1 cellular context compared by ENCODE assay signal in genomic region chr18:9897787-9898291, GRCh38.
A peak's percentile ranks its signal among the peaks of the same experiment; 100 is the strongest.
TF ChIP-seq lines count a peak whose summit lies in the region.
"Not testable (repeated sequence)": the region's sequence is repeated elsewhere in the genome, so short reads cannot be mapped to it uniquely, and the experiment has no call there.

No MANE protein-coding gene starts in this region.

TF ChIP-seq in K562, 482 proteins besides CTCF, POLR2A, EP300 and RAD21:
- TF ChIP-seq PYGO2 (tag; IDR thresholded peaks at IDR 0.05) (0 out of 2 replicates have a peak, but pooled peaks have one; percentile 25), CXXC5 (CRISPR knock-in tag; IDR thresholded peaks at IDR 0.05) (0 out of 2 replicates have a peak, but pooled peaks have one; percentile 34), MTF1 (CRISPR knock-in tag; IDR thresholded peaks at IDR 0.05; ENCODE audit: borderline replicate concordance) (0 out of 2 replicates have a peak, but pooled peaks have one; percentile 55), ZNF311 (CRISPR knock-in tag; IDR thresholded peaks at IDR 0.05) (0 out of 2 replicates have a peak, but pooled peaks have one; percentile 47), NR4A1 (tag; IDR thresholded peaks at IDR 0.05) (peak; percentile 72; the same call in 1 of the 2 replicates), VEZF1 (CRISPR knock-in tag; IDR thresholded peaks at IDR 0.05) (0 out of 2 replicates have a peak, but pooled peaks have one; percentile 27), E2F4 (CRISPR knock-in tag; IDR thresholded peaks at IDR 0.05; ENCODE audit: low read depth) (0 out of 2 replicates have a peak, but pooled peaks have one; percentile 54), SMAD4 (CRISPR knock-in tag; conservative IDR thresholded peaks at IDR 0.05) (0 out of 2 replicates have a peak, but pooled peaks have one; percentile 30), PHB (CRISPR knock-in tag; IDR thresholded peaks at IDR 0.05) (0 out of 2 replicates have a peak, but pooled peaks have one; percentile 11), ZKSCAN8 (CRISPR knock-in tag; IDR thresholded peaks at IDR 0.05) (0 out of 2 replicates have a peak, but pooled peaks have one; percentile 21), DMBX1 (CRISPR knock-in tag; IDR thresholded peaks at IDR 0.05; ENCODE audit: borderline replicate concordance) (peak; percentile 77; the same call in 1 of the 2 replicates), NFRKB (IDR thresholded peaks at IDR 0.05; ENCODE audit: low read depth) (0 out of 2 replicates have a peak, but pooled peaks have one; percentile 17), HDAC1 (IDR thresholded peaks at IDR 0.05) (peak in 1 of 2 experiments; percentile 27; a peak in 1 of 4 replicates), SMARCA5 (IDR thresholded peaks at IDR 0.05) (peak; percentile 73; the same call in 1 of the 2 replicates), TOE1 (CRISPR knock-in tag; IDR thresholded peaks at IDR 0.05; ENCODE audit: borderline replicate concordance, low read depth) (0 out of 2 replicates have a peak, but pooled peaks have one; percentile 41), FOXK2 (conservative IDR thresholded peaks at IDR 0.05 in 1 of 2, IDR thresholded peaks at IDR 0.05 in 1 of 2; ENCODE audit: low read depth in 2 of 2) (peak in 1 of 2 experiments; percentile 51; a peak in 1 of 4 replicates), JUND (IDR thresholded peaks at IDR 0.05; ENCODE audit: borderline replicate concordance, low read depth, low read length) (0 out of 2 replicates have a peak, but pooled peaks have one; percentile 5), ZNF395 (CRISPR knock-in tag; IDR thresholded peaks at IDR 0.05) (0 out of 2 replicates have a peak, but pooled peaks have one; percentile 9)
- not testable (repeated sequence) for TF ChIP-seq NR4A1 (CRISPR knock-in tag; IDR thresholded peaks at IDR 0.05); TOE1 (IDR thresholded peaks at IDR 0.05; ENCODE audit: borderline replicate concordance); JUND (tag; IDR thresholded peaks at IDR 0.05; ENCODE audit: borderline replicate concordance, low read depth, low read length)
